Comparison of ENCODE assay signal across 9 cellular contexts in the genomic region with DNA sequence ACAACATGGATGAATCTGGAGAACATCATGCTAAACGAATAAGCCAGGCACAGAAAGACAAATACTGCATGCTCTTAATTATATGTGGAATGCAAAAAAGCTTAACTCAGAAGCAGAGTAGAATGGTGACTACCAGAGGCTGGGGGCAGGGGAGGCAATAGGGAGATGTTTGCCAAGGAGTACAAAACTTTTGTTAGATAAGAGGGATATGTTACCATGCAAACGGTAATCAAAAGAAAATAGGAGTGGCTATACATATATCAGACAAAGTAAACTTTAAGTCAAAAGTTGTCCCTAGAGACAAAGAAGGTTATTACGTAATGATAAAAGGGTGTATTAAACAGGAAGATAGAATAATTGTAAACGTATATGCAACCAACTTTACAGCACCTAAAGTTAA. TPM values are rescaled to one million over a fixed set of nuclear protein-coding genes. Genes with fewer than 3 reads are reported as not detected.
"Had no signal": no experiment of that assay in that cellular context is flagged by ENCODE, and none has a peak within 500 bp of the region (broad histone marks: within the 10 kb centered on the region; RNA-seq: fewer than 3 reads in every experiment).

No MANE protein-coding gene starts in this region.

- ATAC-seq: GM23338, K562 had no signal

- DNase-seq: H9, HCEC 1CT, IMR-90 had no signal

- FAIRE-seq: H1, H54, HTR-8/SVneo, K562 had no signal

- H3K4me3 ChIP-seq: GM23338, K562 had no signal

RNA-seq across cellular contexts. Expression of a gene that starts 17.8 kb away (rescaled TPM):
- total RNA-seq: GM23338, H1, H9, HT-29, IMR-90 had no signal
- polyA plus RNA-seq: H1, IMR-90 had no signal
